In genomic region chr12:51863921-51864700, GRCh38 we compare ENCODE assay signal across 8 cellular contexts. TPM values are rescaled to one million over a fixed set of nuclear protein-coding genes. Genes with fewer than 3 reads are reported as not detected.
DNase-seq lines count a peak whose midpoint lies in the region; ATAC-seq and TF ChIP-seq lines count a peak whose summit lies in the region.

No MANE protein-coding gene starts in this region.

- H3K4me3 ChIP-seq in WERI-Rb-1 (ENCODE audit: low read depth, low read length) = peak overlapping the region; percentile 55

- peak; percentile 59 for DNase-seq in GM03348 (ENCODE audit: low spot score)
- DNase-seq in WERI-Rb-1 = peak; percentile 90
- peak; percentile 51 for DNase-seq in Right ventricle myocardium superior
- peak; percentile 35 for DNase-seq in putamen (ENCODE audit: low spot score)
- DNase-seq in NCI-H1092 treated with DMSO at 0.1 percent for 48 hours (lab: John Stamatoyannopoulos, UW) = no peak
- DNase-seq in GF-D8 (lab: John Stamatoyannopoulos, UW) = no peak

- intact Hi-C loops in Right ventricle myocardium superior (cut with DNase I) = no loop called here

- no peaks in the 10 kb centered on the region for H3K27me3 ChIP-seq in WERI-Rb-1 (ENCODE audit: insufficient read depth, low read depth, severe bottlenecking)

- H3K9me3 ChIP-seq in WERI-Rb-1 (ENCODE audit: severe bottlenecking) = no peaks in the 10 kb centered on the region

- TF ChIP-seq CTCF in WERI-Rb-1 (IDR thresholded peaks at IDR 0.05; ENCODE audit: low read depth, low read length) = no peak

- ATAC-seq in Right ventricle myocardium superior (ENCODE audit: poor library complexity) (peak; percentile 67), GM21576 (IDR thresholded peaks at IDR 0.05; ENCODE audit: unreplicated experiment) (no peak), GM18909 (IDR thresholded peaks at IDR 0.05; ENCODE audit: poor library complexity, unreplicated experiment) (no peak)

- no peaks in the 10 kb centered on the region for H3K36me3 ChIP-seq in WERI-Rb-1

- H3K27ac ChIP-seq in WERI-Rb-1 = peak overlapping the region; percentile 76

RNA-seq across cellular contexts. Expression of gene FIGNL2, which starts 15.6 kb away (rescaled TPM):
- total RNA-seq in Right ventricle myocardium superior = 0.30 TPM

RNA-seq across cellular contexts. Expression of gene ANKRD33, which starts 23.8 kb away (rescaled TPM):
- not detected for total RNA-seq in Right ventricle myocardium superior

RNA-seq across cellular contexts. Expression of gene ACVRL1, which starts 43.2 kb away (rescaled TPM):
- total RNA-seq in Right ventricle myocardium superior = 35.1 TPM

Comparison
In these comparisons a context has a peak if more than half of its experiments do, and no peak if none do; other contexts are left out.
1. DNase-seq: peak in GM03348 (single experiment), WERI-Rb-1 (single experiment), Right ventricle myocardium superior (single experiment) and putamen (single experiment); none in NCI-H1092 treated with DMSO at 0.1 percent for 48 hours (single experiment) and GF-D8 (single experiment).